22 cellular contexts compared by ENCODE assay signal in the genomic region with DNA sequence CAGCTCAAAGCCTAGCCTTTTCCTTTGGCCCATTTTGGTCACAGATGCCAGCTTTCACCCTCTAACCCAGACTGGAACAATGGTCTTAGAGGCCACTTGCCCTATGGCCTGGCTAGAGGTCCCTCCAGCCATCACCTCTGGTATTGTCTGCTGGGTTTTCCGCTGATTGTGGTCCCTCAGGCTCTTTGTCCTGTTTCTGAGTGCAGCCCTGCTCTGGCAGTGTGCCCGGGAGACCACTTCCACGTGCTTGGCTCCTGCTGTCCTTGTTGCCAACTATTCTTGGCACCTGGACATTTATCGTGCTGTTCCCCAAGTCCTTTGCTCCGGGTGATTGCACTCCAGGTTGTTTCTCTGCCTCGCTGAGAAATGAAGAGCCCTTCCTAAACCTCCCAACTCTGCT. TPM values are rescaled to one million over a fixed set of nuclear protein-coding genes. Genes with fewer than 3 reads are reported as not detected.
DNase-seq lines count a peak whose midpoint lies in the region; ATAC-seq and TF ChIP-seq lines count a peak whose summit lies in the region.
"Had no signal": no experiment of that assay in that cellular context is flagged by ENCODE, and none has a peak within 500 bp of the region (broad histone marks: within the 10 kb centered on the region; RNA-seq: fewer than 3 reads in every experiment).

No MANE protein-coding gene starts in this region.

- peak overlapping the region in 3 of 5 experiments; percentile 0 to 32 (median 6) for H3K27ac Mint-ChIP-seq in brain
- H3K27ac Mint-ChIP-seq: CD4-positive, alpha-beta T cell had no signal

- DNase-seq in COR-L47 (lab: John Stamatoyannopoulos, UW) (peak; percentile 91), NCI-H1105 treated with DMSO at 0.1 percent for 48 hours (lab: John Stamatoyannopoulos, UW) (peak; percentile 95), NCI-H345 (lab: John Stamatoyannopoulos, UW) (peak; percentile 96), omental fat pad (ENCODE audit: low spot score) (no peak), UCSD-AML1 (lab: John Stamatoyannopoulos, UW; ENCODE audit: unreplicated experiment) (no peak), mesenchymal stem cell (no peak), SK-N-SH (no peak)
- DNase-seq: activated CD4-positive, alpha-beta T cell treated with anti-CD3 and anti-CD28 coated beads for 48 hours; activated effector memory CD4-positive, alpha-beta T cell treated with Interleukin-2 at 50 U/mL for 16 hours; CD4-positive, alpha-beta T cell; cerebellar nuclear complex; IMR-90; mammary epithelial cell; naive B cell; NCI-H82; ovary; stimulated activated CD4-positive, alpha-beta T cell treated with anti-CD3 and anti-CD28 coated beads, Interleukin-2, amount 100 ng/mL, for 24 hours had no signal

- TF ChIP-seq CTCF in brain (conservative IDR thresholded peaks at IDR 0.05) (no peak), omental fat pad (IDR thresholded peaks at IDR 0.05) (no peak), SK-N-SH (IDR thresholded peaks at IDR 0.05) (no peak)

- H3K4me2 ChIP-seq in mesenchymal stem cell (ENCODE audit: low read length, poor library complexity, severe bottlenecking) (no peak overlapping the region), SK-N-SH (no peak overlapping the region)

- no peaks in the 10 kb centered on the region for H3K9me2 ChIP-seq in SK-N-SH

- H3K27ac ChIP-seq in mesenchymal stem cell (ENCODE audit: low read length, poor library complexity, severe bottlenecking) (no peak overlapping the region), SK-N-SH (ENCODE audit: low read depth in 2 of 2, low read length in 1 of 2) (no peak overlapping the region)
- H3K27ac ChIP-seq: heart right ventricle, HL-60, ovary, PC-9, vagina had no signal

- no peak overlapping the region for H3K14ac ChIP-seq in mesenchymal stem cell (ENCODE audit: low read length in 2 of 2)

- H3K4me1 Mint-ChIP-seq in brain, result peaks cover 29% of the 10 kb centered on the region

- H3K4ac ChIP-seq in mesenchymal stem cell (ENCODE audit: low read depth in 1 of 2, low read length in 2 of 2), result no peak overlapping the region

- no peaks in the 10 kb centered on the region for H4K20me1 ChIP-seq in SK-N-SH (ENCODE audit: insufficient read depth)

- CTCF ChIA-PET in SK-N-SH (lab: Yijun Ruan, JAX), result interaction anchor here (0.6 to 7.3 kb wide), 37 partner anchors 11 to 1669 kb away, joined by 3 to 68 read pairs (median 5); no protein-coding TSS in a partner anchor

- H2AK5ac ChIP-seq in mesenchymal stem cell (ENCODE audit: low read length, severe bottlenecking), result no peak overlapping the region

- H3K23ac ChIP-seq in mesenchymal stem cell (ENCODE audit: low read length in 2 of 2), result no peak overlapping the region

- H4K91ac ChIP-seq in mesenchymal stem cell (ENCODE audit: low read length), result no peak overlapping the region

- no peak overlapping the region for H3K4me3 Mint-ChIP-seq in brain
- H3K4me3 Mint-ChIP-seq: CD4-positive, alpha-beta T cell had no signal

- no peaks in the 10 kb centered on the region for H3K9me3 ChIP-seq in mesenchymal stem cell (ENCODE audit: control insufficient read depth, low read length)
- no peaks in the 10 kb centered on the region for H3K9me3 ChIP-seq in SK-N-SH
- H3K9me3 ChIP-seq: heart right ventricle, ovary, vagina had no signal

- H4K8ac ChIP-seq in mesenchymal stem cell (ENCODE audit: low read length), result no peak overlapping the region

- H2BK120ac ChIP-seq in mesenchymal stem cell (ENCODE audit: low read depth, low read length), result no peak overlapping the region

- no peaks in the 10 kb centered on the region for H3K79me2 ChIP-seq in SK-N-SH (ENCODE audit: insufficient read depth)

- H2AFZ ChIP-seq in mesenchymal stem cell (ENCODE audit: low read depth, low read length) (no peak overlapping the region), SK-N-SH (ENCODE audit: low read depth) (no peak overlapping the region)
- H2AFZ ChIP-seq: PC-9 had no signal

- H3K27me3 ChIP-seq in mesenchymal stem cell (ENCODE audit: control insufficient read depth in 1 of 2, insufficient read depth in 1 of 2, low read length in 2 of 2) (peaks cover 0 to 29% of the 10 kb centered on the region in 2 experiments), SK-N-SH (ENCODE audit: insufficient read depth) (no peaks in the 10 kb centered on the region)
- H3K27me3 ChIP-seq: heart right ventricle, ovary, vagina had no signal

- H3K27me3 Mint-ChIP-seq in brain, result no peaks in the 10 kb centered on the region

- H3K36me3 Mint-ChIP-seq in brain, result no peaks in the 10 kb centered on the region
- H3K36me3 Mint-ChIP-seq: naive B cell had no signal

- WGBS in mesenchymal stem cell, result 91% methylated on average over 5 of the region's 6 CpGs
- WGBS in SK-N-SH (ENCODE audit: low lambda C conversion rate), result 65% methylated on average over 6 of the region's 6 CpGs

- H3K4me1 ChIP-seq in mesenchymal stem cell (ENCODE audit: control insufficient read depth, insufficient read depth, low read depth, low read length) (no peaks in the 10 kb centered on the region), SK-N-SH (ENCODE audit: control insufficient read depth in 1 of 2, insufficient read depth in 2 of 2, low read depth in 1 of 2, low read length in 1 of 2) (peaks cover 0 to 9% of the 10 kb centered on the region in 2 experiments; a peak in 1 of 4 replicates)

- H3K9ac ChIP-seq in mesenchymal stem cell (ENCODE audit: low read length), result no peak overlapping the region
- no peak overlapping the region for H3K9ac ChIP-seq in SK-N-SH

- H2BK15ac ChIP-seq in mesenchymal stem cell (ENCODE audit: low read depth, poor library complexity, severe bottlenecking), result no peak overlapping the region

- H3K4me3 ChIP-seq in mesenchymal stem cell (ENCODE audit: insufficient read depth in 1 of 2, low read depth in 1 of 2, low read length in 2 of 2) (no peak overlapping the region), SK-N-SH (ENCODE audit: low read depth in 2 of 2, low read length in 1 of 2) (no peak overlapping the region)
- H3K4me3 ChIP-seq: ovary, PC-9, vagina had no signal

- no peak for ATAC-seq in omental fat pad (ENCODE audit: low FRiP score)

- no peaks in the 10 kb centered on the region for H3K79me1 ChIP-seq in mesenchymal stem cell (replicated peaks; ENCODE audit: low read length, poor library complexity, severe bottlenecking)

- POLR2A ChIA-PET in SK-N-SH (lab: Yijun Ruan, JAX), result no interaction called here

- H2BK5ac ChIP-seq in mesenchymal stem cell (ENCODE audit: low read depth, low read length, poor library complexity, severe bottlenecking), result no peak overlapping the region

- H3K36me3 ChIP-seq in mesenchymal stem cell (ENCODE audit: control insufficient read depth in 1 of 2, insufficient read depth in 2 of 2, low read depth in 1 of 2, low read length in 2 of 2) (no peaks in the 10 kb centered on the region), SK-N-SH (replicated peaks in 1 of 2; ENCODE audit: control insufficient read depth in 1 of 2, insufficient read depth in 2 of 2, low read length in 1 of 2) (no peaks in the 10 kb centered on the region)
- H3K36me3 ChIP-seq: heart right ventricle, ovary, vagina had no signal

- no peak for TF ChIP-seq EP300 in SK-N-SH (IDR thresholded peaks at IDR 0.05; ENCODE audit: borderline replicate concordance in 1 of 2, low read depth in 1 of 2, low read length in 1 of 2)

- no peaks in the 10 kb centered on the region for H3K9me3 Mint-ChIP-seq in brain
- H3K9me3 Mint-ChIP-seq: CD4-positive, alpha-beta T cell; naive B cell had no signal

- H3F3A ChIP-seq in SK-N-SH (replicated peaks; ENCODE audit: insufficient read depth), result no peaks in the 10 kb centered on the region

- no peak for TF ChIP-seq RAD21 in SK-N-SH (IDR thresholded peaks at IDR 0.05; ENCODE audit: low read length)

- no peak overlapping the region for H3K18ac ChIP-seq in mesenchymal stem cell (ENCODE audit: low read depth in 1 of 2, low read length in 2 of 2)

- H2BK12ac ChIP-seq in mesenchymal stem cell (ENCODE audit: low read length in 2 of 2), result peak overlapping the region in 1 of 2 experiments; percentile 29

TF ChIP-seq in SK-N-SH, 30 proteins besides CTCF, POLR2A, EP300 and RAD21 (continues in another document):
- no peak for TF ChIP-seq TEAD4 (IDR thresholded peaks at IDR 0.05; ENCODE audit: borderline replicate concordance, insufficient read depth)
- TF ChIP-seq YY1 (IDR thresholded peaks at IDR 0.05; ENCODE audit: low read depth), result no peak
- TF ChIP-seq JUND (IDR thresholded peaks at IDR 0.05), result no peak
- TF ChIP-seq, protein P1, sequence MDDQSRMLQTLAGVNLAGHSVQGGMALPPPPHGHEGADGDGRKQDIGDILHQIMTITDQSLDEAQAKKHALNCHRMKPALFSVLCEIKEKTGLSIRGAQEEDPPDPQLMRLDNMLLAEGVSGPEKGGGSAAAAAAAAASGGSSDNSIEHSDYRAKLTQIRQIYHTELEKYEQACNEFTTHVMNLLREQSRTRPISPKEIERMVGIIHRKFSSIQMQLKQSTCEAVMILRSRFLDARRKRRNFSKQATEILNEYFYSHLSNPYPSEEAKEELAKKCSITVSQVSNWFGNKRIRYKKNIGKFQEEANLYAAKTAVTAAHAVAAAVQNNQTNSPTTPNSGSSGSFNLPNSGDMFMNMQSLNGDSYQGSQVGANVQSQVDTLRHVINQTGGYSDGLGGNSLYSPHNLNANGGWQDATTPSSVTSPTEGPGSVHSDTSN (IDR thresholded peaks at IDR 0.05), result no peak
- TF ChIP-seq, protein P2, sequence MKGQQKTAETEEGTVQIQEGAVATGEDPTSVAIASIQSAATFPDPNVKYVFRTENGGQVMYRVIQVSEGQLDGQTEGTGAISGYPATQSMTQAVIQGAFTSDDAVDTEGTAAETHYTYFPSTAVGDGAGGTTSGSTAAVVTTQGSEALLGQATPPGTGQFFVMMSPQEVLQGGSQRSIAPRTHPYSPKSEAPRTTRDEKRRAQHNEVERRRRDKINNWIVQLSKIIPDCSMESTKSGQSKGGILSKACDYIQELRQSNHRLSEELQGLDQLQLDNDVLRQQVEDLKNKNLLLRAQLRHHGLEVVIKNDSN (IDR thresholded peaks at IDR 0.05; ENCODE audit: borderline replicate concordance, low read depth), result no peak

RNA-seq across cellular contexts. Expression of a gene that starts 53.3 kb away (rescaled TPM):
- polyA plus RNA-seq in brain (ENCODE audit: insufficient read depth, low read depth, low replicate concordance), result not detected
- total RNA-seq in omental fat pad, result 10 to 100 TPM in 2 of 4 donors, 1 to 10 TPM in 2; 1.9 to 30.5 (median 9.8) TPM
- polyA plus RNA-seq in mesenchymal stem cell (2013, experiment 1 of 2), result not detected
- not detected for polyA plus RNA-seq in mesenchymal stem cell (2013, experiment 2 of 2)
- 0.08 and 0.10 TPM in 2 replicates for polyA plus RNA-seq in SK-N-SH (2012; rRNA removed)
- 0.04 and 0.09 TPM in 2 replicates for polyA plus RNA-seq in SK-N-SH (2012; cell fraction: cytosol; rRNA removed)
- polyA plus RNA-seq in SK-N-SH (2012; cell fraction: nucleus; rRNA removed), result 0.08 and 0.12 TPM in 2 replicates
- total RNA-seq: CD4-positive, alpha-beta T cell; mammary epithelial cell; PC-9 had no signal
- polyA plus RNA-seq: mammary epithelial cell had no signal

Comparison
In these comparisons a context has a peak if more than half of its experiments do, and no peak if none do; other contexts are left out.
1. DNase-seq: peak in COR-L47 (single experiment), NCI-H1105 treated with DMSO at 0.1 percent for 48 hours (single experiment) and NCI-H345 (single experiment); none in omental fat pad (single experiment), UCSD-AML1 (single experiment), mesenchymal stem cell (single experiment) and SK-N-SH (single experiment).